Comparison of ENCODE assay signal across 8 cellular contexts in the genomic region with DNA sequence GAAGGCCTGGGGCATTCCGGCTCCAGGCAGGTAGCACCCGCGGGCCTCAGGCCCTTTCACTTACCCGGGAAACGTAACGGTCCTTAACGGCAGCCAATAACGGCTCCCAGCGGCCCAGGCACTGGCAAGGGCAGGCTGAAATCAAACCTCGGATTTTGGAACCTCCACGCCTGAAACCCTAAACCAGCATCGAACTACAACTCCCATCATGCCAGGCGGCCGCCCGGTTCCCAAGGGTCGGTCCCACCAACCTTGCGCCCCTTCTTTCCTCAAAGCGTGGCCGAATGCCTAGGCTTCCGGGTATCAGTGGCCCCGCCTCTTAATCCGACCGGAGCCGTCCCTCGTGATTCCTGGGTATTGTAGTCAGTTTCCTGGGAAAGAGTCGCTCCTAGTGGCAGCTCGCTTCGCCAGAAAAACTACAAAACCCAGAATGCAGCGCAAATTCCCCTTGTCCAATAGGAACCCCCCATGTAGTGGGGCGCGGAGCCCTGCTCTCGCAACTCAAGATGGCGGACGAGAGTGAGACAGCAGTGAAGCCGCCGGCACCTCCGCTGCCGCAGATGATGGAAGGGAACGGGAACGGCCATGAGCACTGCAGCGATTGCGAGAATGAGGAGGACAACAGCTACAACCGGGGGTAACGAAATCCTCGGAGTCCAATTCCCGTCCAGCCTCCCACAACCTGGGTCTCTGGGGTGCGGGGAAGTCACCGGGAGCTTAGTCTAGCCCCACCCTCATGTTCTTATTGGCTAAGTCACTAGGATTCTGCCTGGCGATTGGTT. TPM values are rescaled to one million over a fixed set of nuclear protein-coding genes. Genes with fewer than 3 reads are reported as not detected.
DNase-seq lines count a peak whose midpoint lies in the region; ATAC-seq, FAIRE-seq and TF ChIP-seq lines count a peak whose summit lies in the region.

TSS of gene NMT1 (plus strand) at position 494 of the 782 bp plus-strand sequence. CDS start at position 507, 13 bp downstream.

- H4K20me1 ChIP-seq in HepG2 (ENCODE audit: insufficient read depth, low read length) = peaks cover 3% of the 10 kb centered on the region; the same call in 1 of the 2 replicates

- H3K4me1 ChIP-seq in HepG2 (ENCODE audit: insufficient read depth, low read length) = peaks cover 48% of the 10 kb centered on the region

- H3K9me3 ChIP-seq in HepG2 (ENCODE audit: low read length) = no peaks in the 10 kb centered on the region

- H3K79me2 ChIP-seq in HepG2 (ENCODE audit: insufficient read depth, low read length) = peaks cover 49% of the 10 kb centered on the region

- H3K4me1 Mint-ChIP-seq in CD14-positive monocyte = peaks cover 52% of the 10 kb centered on the region

- no peaks in the 10 kb centered on the region for H3K27me3 Mint-ChIP-seq in CD14-positive monocyte (ENCODE audit: low read depth in 3 of 3)

- H3K36me3 ChIP-seq in HepG2 (replicated peaks in 1 of 2; ENCODE audit: control insufficient read depth in 1 of 2, insufficient read depth in 2 of 2, low read length in 2 of 2) = peaks cover 0 to 2% of the 10 kb centered on the region in 2 experiments; a peak in 2 of 5 replicates

- H3K27ac ChIP-seq in HepG2 (ENCODE audit: extremely low read length, insufficient read depth, low read length) = peak within 1 kb of the TSS; percentile 94

- TF ChIP-seq CTCF in CD14-positive monocyte (IDR thresholded peaks at IDR 0.05) (no peak), HepG2 (CRISPR knock-in tag; IDR thresholded peaks at IDR 0.05) (peak; percentile 15; the same call in 1 of the 2 replicates)

- H3K4me3 Mint-ChIP-seq in CD14-positive monocyte = peak within 1 kb of the TSS; percentile 99 to 100

- peak; percentile 98 for DNase-seq in CD14-positive monocyte (ENCODE audit: low spot score)
- peak; percentile 100 for DNase-seq in NCI-H82 (lab: John Stamatoyannopoulos, UW)
- DNase-seq in activated CD4-positive, alpha-beta T cell treated with anti-CD3 and anti-CD28 coated beads, Interleukin-2, amount 50 U/mL, for 48 hours = peak; percentile 95 to 97
- peak; percentile 99 to 100 for DNase-seq in dermis microvascular lymphatic vessel endothelial cell (ENCODE audit: low read depth in 2 of 2)
- peak; percentile 100 for DNase-seq in HepG2 (ENCODE audit: low spot score)
- peak; percentile 93 for DNase-seq in stimulated activated CD4-positive, alpha-beta T cell treated with anti-CD3 and anti-CD28 coated beads, Interleukin-4, amount 100 ng/mL, for 1 hour

- peak; percentile 88 for FAIRE-seq in HepG2 (lab: Jason Lieb, UNC)

- ATAC-seq in GM19397 (IDR thresholded peaks at IDR 0.05; ENCODE audit: unreplicated experiment) (peak; percentile 89), HG03571 (IDR thresholded peaks at IDR 0.05; ENCODE audit: unreplicated experiment) (peak; percentile 75), HepG2 (peak; percentile 95)

- TF ChIP-seq EP300 in HepG2 (IDR thresholded peaks at IDR 0.05; ENCODE audit: low read depth in 2 of 2, low read length in 2 of 2) = peak in 1 of 2 experiments; percentile 40; a peak in 2 of 4 replicates
- TF ChIP-seq EP300 in HepG2 (CRISPR knock-in tag; IDR thresholded peaks at IDR 0.05; ENCODE audit: borderline replicate concordance) = peak; percentile 42

- H3K9ac ChIP-seq in HepG2 (ENCODE audit: insufficient read depth, low read depth, low read length) = peak within 1 kb of the TSS; percentile 98

- H3K4me3 ChIP-seq in HepG2 (replicated peaks in 1 of 3; ENCODE audit: insufficient read depth in 1 of 3, low read depth in 2 of 3, low read length in 3 of 3) = peak within 1 kb of the TSS; percentile 91 to 99 (median 97)

- H3K27ac Mint-ChIP-seq in CD14-positive monocyte = peak within 1 kb of the TSS; percentile 96 to 100 (median 99)

- peak; percentile 91 to 96 for TF ChIP-seq POLR2A in HepG2 (IDR thresholded peaks at IDR 0.05; ENCODE audit: insufficient read depth in 1 of 2, low read depth in 2 of 2, low read length in 2 of 2)

- in situ Hi-C loops in HepG2 (cut with HindIII; ENCODE audit: extremely low pct_ligation_motif_present, low pct_unique_long_range_greater_than_20kb) = no loop called here

- H3K4me2 ChIP-seq in HepG2 (ENCODE audit: low read depth, low read length) = peak within 1 kb of the TSS; percentile 91

- BruUV-seq in HepG2 (replicated peaks; lab: Mats Ljungman, UMichigan) = no TSS peak

- H3K27me3 ChIP-seq in HepG2 (ENCODE audit: control insufficient read depth in 1 of 2, insufficient read depth in 2 of 2, low read length in 2 of 2) = no peaks in the 10 kb centered on the region; a peak in 1 of 5 replicates

- CTCF ChIA-PET in HepG2 (lab: Yijun Ruan, JAX; ENCODE audit: low intra/inter-chr PET ratio, low total read pairs) = interaction anchor here (1.3 kb wide), 1 partner anchor 71 kb away, joined by 3 read pairs; the partner anchor contains the start of gene PLCD3

- POLR2A ChIA-PET in HepG2 (lab: Yijun Ruan, JAX) = interaction anchor here (0.6 to 3.0 kb wide), 35 partner anchors 11 to 365 kb away, joined by 3 to 74 read pairs (median 5); partner anchors contain the start of genes ACBD4, DCAKD, EFTUD2 and HEXIM1

- peaks cover 3 to 15% of the 10 kb centered on the region in 2 donors for H3K36me3 Mint-ChIP-seq in CD14-positive monocyte

- intact Hi-C loops in CD14-positive monocyte (cut with micrococcal nuclease) = loop anchor here in 1 of 2 donors (2.0 kb wide), 1 partner anchor 114 kb away; the partner anchor contains the start of gene KIF18B
- intact Hi-C loops in HepG2 (cut with micrococcal nuclease; ENCODE audit: unreplicated experiment) = no loop called here

- WGBS in HepG2 (ENCODE audit: low lambda C conversion rate) = under 1% methylated on average over 42 of the region's 49 CpGs

- H3K9me3 Mint-ChIP-seq in CD14-positive monocyte = peaks cover 0 to 3% (median 0%) of the 10 kb centered on the region in 7 donors

- TF ChIP-seq RAD21 in HepG2 (CRISPR knock-in tag; IDR thresholded peaks at IDR 0.05) = no peak; the same call in none of the 2 replicates

- peak within 1 kb of the TSS; percentile 94 for H2AFZ ChIP-seq in HepG2 (ENCODE audit: low read length)

TF ChIP-seq in HepG2, 621 proteins besides CTCF, POLR2A, EP300 and RAD21 (continues in another document):
- TF ChIP-seq TMF1 (CRISPR knock-in tag; IDR thresholded peaks at IDR 0.05; ENCODE audit: low read depth) (no peak; the same call in none of the 2 replicates), ZFP36L1 (CRISPR knock-in tag; IDR thresholded peaks at IDR 0.05) (peak; percentile 95)

RNA-seq across cellular contexts. Expression of gene NMT1, which starts in this region (rescaled TPM):
- polyA plus RNA-seq in CD14-positive monocyte = 10 to 100 TPM; 45.1 to 50.2 TPM
- 82.6 and 100 TPM in 2 replicates for total RNA-seq in dermis microvascular lymphatic vessel endothelial cell
- 142 and 194 TPM in 2 replicates for total RNA-seq in HepG2 (2016; rRNA removed; fragmentation: Illumina TruSeq; extraction: Trizol)
- 26.5 and 28.3 TPM in 2 replicates for total RNA-seq in HepG2 (2016; cell fraction: cytosol; rRNA removed; fragmentation: Illumina TruSeq; extraction: Trizol; ENCODE audit: low read depth)
- total RNA-seq in HepG2 (2016; cell fraction: insoluble cytoplasmic fraction; rRNA removed; fragmentation: Illumina TruSeq; extraction: Trizol) = 140 and 195 TPM in 2 replicates
- total RNA-seq in HepG2 (2016; cell fraction: membrane; rRNA removed; fragmentation: Illumina TruSeq; extraction: Trizol) = 38.6 and 40.6 TPM in 2 replicates
- total RNA-seq in HepG2 (2016; cell fraction: nucleus; rRNA removed; fragmentation: Illumina TruSeq; extraction: Trizol) = 107 and 123 TPM in 2 replicates
- 71.9 and 75.7 TPM in 2 replicates for polyA plus RNA-seq in HepG2 (2011; rRNA removed)
- polyA plus RNA-seq in HepG2 (2011; cell fraction: cytosol; rRNA removed) = 38.6 and 40.9 TPM in 2 replicates
- polyA plus RNA-seq in HepG2 (2011; cell fraction: nucleus; rRNA removed) = 44.4 and 51.3 TPM in 2 replicates
- 109 and 117 TPM in 2 replicates for polyA plus RNA-seq in HepG2 (2012)
- polyA plus RNA-seq in HepG2 (2016; cell fraction: cytosol; fragmentation: Illumina TruSeq; extraction: Trizol; ENCODE audit: low read depth) = 13.3 and 16.4 TPM in 2 replicates
- polyA plus RNA-seq in HepG2 (2016; cell fraction: insoluble cytoplasmic fraction; fragmentation: Illumina TruSeq; extraction: Trizol; ENCODE audit: low read depth) = 189 and 216 TPM in 2 replicates
- 22.9 and 24.5 TPM in 2 replicates for polyA plus RNA-seq in HepG2 (2016; cell fraction: membrane; fragmentation: Illumina TruSeq; extraction: Trizol; ENCODE audit: low read depth)
- 111 and 125 TPM in 2 replicates for polyA plus RNA-seq in HepG2 (2016; cell fraction: nucleus; fragmentation: Illumina TruSeq; extraction: Trizol; ENCODE audit: insufficient read depth, low read depth)
- 63.5 and 95.4 TPM in 2 replicates for polyA minus RNA-seq in HepG2 (2011; rRNA and poly(A)+ RNA removed; ENCODE audit: low replicate concordance)
- 254 and 276 TPM in 2 replicates for polyA minus RNA-seq in HepG2 (2011; cell fraction: cytosol; rRNA and poly(A)+ RNA removed)
- 44.7 and 70.7 TPM in 2 replicates for polyA minus RNA-seq in HepG2 (2011; cell fraction: nucleus; rRNA and poly(A)+ RNA removed)

Comparison
In these comparisons a context has a peak if more than half of its experiments do, and no peak if none do; other contexts are left out.
1. Peak in every context shown above with its lines: DNase-seq, ATAC-seq, H3K4me3 ChIP-seq and H3K27ac ChIP-seq.